8 cellular contexts compared by ENCODE assay signal in the genomic region with DNA sequence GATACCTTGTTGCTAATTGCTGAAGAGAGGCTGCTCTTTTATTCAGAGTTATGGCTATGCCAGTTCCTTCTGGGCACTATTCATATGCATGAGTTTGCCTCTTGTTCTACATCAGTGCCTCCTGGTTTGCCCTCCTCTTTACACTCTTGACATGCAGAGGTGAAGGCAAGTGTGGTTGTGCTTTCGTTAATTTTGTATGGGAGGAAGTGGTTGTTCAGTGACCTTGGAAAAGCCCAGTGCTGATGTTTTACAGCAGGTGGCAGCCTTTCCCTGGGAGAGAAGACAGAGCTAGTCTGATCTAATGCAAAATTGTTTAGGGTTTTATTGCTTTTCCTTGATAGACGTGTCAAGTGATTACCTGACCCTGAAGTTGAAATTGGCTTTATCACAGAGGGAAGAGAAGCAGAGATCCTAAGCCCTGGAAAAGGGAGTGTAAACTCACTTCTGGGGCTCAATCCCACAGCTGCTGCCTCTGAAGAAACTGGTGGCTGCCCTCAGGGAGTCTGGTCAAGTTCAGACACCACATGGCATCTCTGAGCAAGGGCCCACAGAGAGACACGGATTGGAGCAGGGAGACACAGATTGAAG. TPM values are rescaled to one million over a fixed set of nuclear protein-coding genes. Genes with fewer than 3 reads are reported as not detected.
DNase-seq lines count a peak whose midpoint lies in the region; ATAC-seq, FAIRE-seq and TF ChIP-seq lines count a peak whose summit lies in the region.

No MANE protein-coding gene starts in this region.

- DNase-seq in D721Med (ENCODE audit: insufficient read length, low spot score) (peak; percentile 28), HT1080 (ENCODE audit: low read depth) (peak; percentile 69), NOMO-1 treated with dmso at 0.1 percent for 144 hours (lab: John Stamatoyannopoulos, UW; ENCODE audit: unreplicated experiment) (peak; percentile 22), endothelial cell of umbilical vein (ENCODE audit: low read depth, low spot score) (peak; percentile 84), naive B cell (peak; percentile 69)
- peak; percentile 44 for DNase-seq in activated CD8-positive, alpha-beta memory T cell treated with anti-CD3 and anti-CD28 coated beads, Interleukin-2, amount 50 U/mL, for 1 hour (ENCODE audit: extremely low read depth)
- peak; percentile 70 for DNase-seq in stimulated activated naive CD8-positive, alpha-beta T cell treated with anti-CD3 and anti-CD28 coated beads, Interleukin-15, Interleukin-2, amounts not matched to agents 100 U/mL and 50 U/mL, for 24 hours

- intact Hi-C loops in endothelial cell of umbilical vein (cut with micrococcal nuclease), result loop anchor here (1.0 to 10.0 kb wide), 8 partner anchors 63 to 823 kb away; a partner anchor contains a TSS

- peaks cover 6 to 13% (median 7%) of the 10 kb centered on the region in 3 donors for H3K4me1 Mint-ChIP-seq in naive B cell

- no peaks in the 10 kb centered on the region for H3K27me3 ChIP-seq in endothelial cell of umbilical vein (ENCODE audit: control insufficient read depth in 2 of 2, insufficient read depth in 2 of 2, low read length in 2 of 2)

- ATAC-seq in GM21360 (IDR thresholded peaks at IDR 0.05; ENCODE audit: unreplicated experiment), result peak; percentile 76
- peak; percentile 90 to 94 for ATAC-seq in naive B cell (ENCODE audit: low read depth in 2 of 2)
- peak; percentile 96 for ATAC-seq in stimulated activated naive CD8-positive, alpha-beta T cell treated with anti-CD3 and anti-CD28 coated beads, Interleukin-15, Interleukin-2, amounts not matched to agents 100 U/mL and 50 U/mL, for 24 hours

- FAIRE-seq in D721Med (lab: Jason Lieb, UNC) (no peak), endothelial cell of umbilical vein (lab: Jason Lieb, UNC) (peak; percentile 80)

- dilution Hi-C loops in endothelial cell of umbilical vein (cut with MboI; ENCODE audit: extremely low pct_ligation_motif_present, low sequenced_read_pairs), result loop anchor here (25.0 kb wide), 1 partner anchor 263 kb away; no protein-coding TSS in a partner anchor

- no peaks in the 10 kb centered on the region for H3K79me2 ChIP-seq in endothelial cell of umbilical vein (ENCODE audit: control insufficient read depth, insufficient read depth, low read length)

- no peaks in the 10 kb centered on the region for H3K36me3 ChIP-seq in endothelial cell of umbilical vein (ENCODE audit: control insufficient read depth in 2 of 2, extremely low read depth in 1 of 2, insufficient read depth in 2 of 2, low read length in 2 of 2)

- H3K27me3 Mint-ChIP-seq in naive B cell, result no peaks in the 10 kb centered on the region

- H3K27ac Mint-ChIP-seq in naive B cell, result peak overlapping the region in 4 of 6 donors; percentile 11 to 78 (median 50)

- H3K4me3 ChIP-seq in endothelial cell of umbilical vein (replicated peaks in 1 of 3; ENCODE audit: insufficient read depth in 1 of 3, low read depth in 1 of 3, low read length in 3 of 3), result no peak overlapping the region

- no TSS peak for BruUV-seq in endothelial cell of umbilical vein (replicated peaks; lab: Mats Ljungman, UMichigan)

- no peaks in the 10 kb centered on the region for H3K9me3 Mint-ChIP-seq in naive B cell

- no peaks in the 10 kb centered on the region for H3K9me1 ChIP-seq in endothelial cell of umbilical vein (replicated peaks; ENCODE audit: control insufficient read depth, extremely low read depth, insufficient read depth, low read length)

- peak overlapping the region; percentile 46 for H2AFZ ChIP-seq in endothelial cell of umbilical vein (ENCODE audit: low read depth, low read length)

- H3K4me3 Mint-ChIP-seq in naive B cell, result peak overlapping the region in 2 of 8 donors; percentile 40 to 63

- H3K27ac ChIP-seq in endothelial cell of umbilical vein (ENCODE audit: insufficient read depth, low read depth, low read length), result no peak overlapping the region

- TF ChIP-seq POLR2A in endothelial cell of umbilical vein (IDR thresholded peaks at IDR 0.05; ENCODE audit: low read depth, low read length), result no peak

- no peaks in the 10 kb centered on the region for H4K20me1 ChIP-seq in endothelial cell of umbilical vein (replicated peaks; ENCODE audit: control insufficient read depth, extremely low read depth, insufficient read depth, low read length)

- no peak overlapping the region for H3K4me2 ChIP-seq in endothelial cell of umbilical vein (ENCODE audit: insufficient read depth, low read length)

- no peaks in the 10 kb centered on the region for H3K9me3 ChIP-seq in endothelial cell of umbilical vein (replicated peaks; ENCODE audit: control insufficient read depth, insufficient read depth, low read length)

- peak; percentile 95 for TF ChIP-seq CTCF in D721Med (IDR thresholded peaks at IDR 0.05; ENCODE audit: insufficient read depth, missing control alignments)
- TF ChIP-seq CTCF in endothelial cell of umbilical vein (IDR thresholded peaks at IDR 0.05; ENCODE audit: extremely low read depth in 1 of 2, insufficient read depth in 1 of 2, low read depth in 1 of 2, low read length in 2 of 2), result peak; percentile 73 to 83

- peaks cover 28% of the 10 kb centered on the region for H3K4me1 ChIP-seq in endothelial cell of umbilical vein (ENCODE audit: control insufficient read depth, extremely low read depth, insufficient read depth, low read length)

- H3K36me3 Mint-ChIP-seq in naive B cell, result no peaks in the 10 kb centered on the region

- POLR2A ChIA-PET in endothelial cell of umbilical vein (lab: Charles Lee), result interaction anchor here (0.9 to 1.2 kb wide), 2 partner anchors 15 to 281 kb away, joined by 3 to 4 read pairs; no protein-coding TSS in a partner anchor

- no peak overlapping the region for H3K9ac ChIP-seq in endothelial cell of umbilical vein (replicated peaks; ENCODE audit: extremely low read depth, insufficient read depth, low read length)

- CTCF ChIA-PET in endothelial cell of umbilical vein (lab: Charles Lee), result interaction anchor here (0.6 to 9.7 kb wide), 52 partner anchors 9 to 839 kb away, joined by 3 to 388 read pairs (median 4); no protein-coding TSS in a partner anchor

TF ChIP-seq in endothelial cell of umbilical vein, 7 proteins besides CTCF, POLR2A, EP300 and RAD21:
- TF ChIP-seq POLR2AphosphoS5 (IDR thresholded peaks at IDR 0.05; ENCODE audit: insufficient read depth, low read depth, low read length), result no peak
- no peak for TF ChIP-seq EZH2 (IDR thresholded peaks at IDR 0.05; ENCODE audit: borderline replicate concordance, low read depth, low read length, severe bottlenecking)
- TF ChIP-seq MYC (IDR thresholded peaks at IDR 0.05; ENCODE audit: low read depth, low read length), result no peak
- TF ChIP-seq JUN (IDR thresholded peaks at IDR 0.05; ENCODE audit: borderline replicate concordance, insufficient read depth, insufficient read length, low read depth), result no peak
- TF ChIP-seq, protein P1, sequence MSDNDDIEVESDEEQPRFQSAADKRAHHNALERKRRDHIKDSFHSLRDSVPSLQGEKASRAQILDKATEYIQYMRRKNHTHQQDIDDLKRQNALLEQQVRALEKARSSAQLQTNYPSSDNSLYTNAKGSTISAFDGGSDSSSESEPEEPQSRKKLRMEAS (IDR thresholded peaks at IDR 0.05; ENCODE audit: insufficient read depth, insufficient read length), result no peak
- no peak for TF ChIP-seq GATA2 (IDR thresholded peaks at IDR 0.05; ENCODE audit: insufficient read depth, insufficient read length, low read depth, low read length)
- no peak for TF ChIP-seq FOS (IDR thresholded peaks at IDR 0.05; ENCODE audit: borderline replicate concordance, insufficient read depth, low read length)
TF ChIP-seq in endothelial cell of umbilical vein: peak in this region for 0.

RNA-seq across cellular contexts. Expression of a gene that starts 30.5 kb away (rescaled TPM):
- total RNA-seq in HT1080 (2014; rRNA removed; shearing (Covaris generic)), result 9.8 TPM in 2 replicates
- polyA plus RNA-seq in HT1080 (2015; cell fraction: cytosol; rRNA removed), result 9.8 and 10.6 TPM in 2 replicates
- polyA plus RNA-seq in HT1080 (2015; cell fraction: nucleus; rRNA removed), result 11.1 and 13.4 TPM in 2 replicates
- 17.6 and 17.7 TPM in 2 replicates for total RNA-seq in endothelial cell of umbilical vein
- polyA plus RNA-seq in endothelial cell of umbilical vein, result 4.3 and 6.3 TPM in 2 replicates
- 7.6 and 8.4 TPM in 2 replicates for polyA plus RNA-seq in endothelial cell of umbilical vein (2011; cell fraction: cytosol; rRNA removed)
- 18.5 and 25.0 TPM in 2 replicates for polyA plus RNA-seq in endothelial cell of umbilical vein (2011; cell fraction: nucleus; rRNA removed)
- polyA plus RNA-seq in endothelial cell of umbilical vein (2012), result 15.3 and 19.5 TPM in 2 replicates
- polyA minus RNA-seq in endothelial cell of umbilical vein, result 11.4 and 12.0 TPM in 2 replicates
- 7.1 TPM for polyA minus RNA-seq in endothelial cell of umbilical vein (2011; cell fraction: cytosol; rRNA and poly(A)+ RNA removed)
- polyA minus RNA-seq in endothelial cell of umbilical vein (2011; cell fraction: nucleus; rRNA and poly(A)+ RNA removed), result 20.0 and 28.6 TPM in 2 replicates
- polyA plus RNA-seq in naive B cell (ENCODE audit: low read depth in 6 of 6), result 10 to 100 TPM in 1 of 6 donors, 1 to 10 TPM in 5; 4.6 to 10.8 (median 5.2) TPM

Comparison
In these comparisons a context has a peak if more than half of its experiments do, and no peak if none do; other contexts are left out.
1. DNase-seq: peak in every context shown above with its lines; median percentile 84 in endothelial cell of umbilical vein; 70 in stimulated activated naive CD8-positive, alpha-beta T cell treated with anti-CD3 and anti-CD28 coated beads, Interleukin-15, Interleukin-2, amounts not matched to agents 100 U/mL and 50 U/mL, for 24 hours; 69 in HT1080; 69 in naive B cell; 44 in activated CD8-positive, alpha-beta memory T cell treated with anti-CD3 and anti-CD28 coated beads, Interleukin-2, amount 50 U/mL, for 1 hour; 28 in D721Med; 22 in NOMO-1 treated with dmso at 0.1 percent for 144 hours.